ENCODE assay signal across 20 cellular contexts in genomic region chr1:109610609-109611307, GRCh38. TPM values are rescaled to one million over a fixed set of nuclear protein-coding genes. Genes with fewer than 3 reads are reported as not detected.
DNase-seq lines count a peak whose midpoint lies in the region; ATAC-seq and TF ChIP-seq lines count a peak whose summit lies in the region.
"Had no signal": no experiment of that assay in that cellular context is flagged by ENCODE, and none has a peak within 500 bp of the region (broad histone marks: within the 10 kb centered on the region; RNA-seq: fewer than 3 reads in every experiment).

No MANE protein-coding gene starts in this region.

- peak overlapping the region; percentile 75 for H3K27ac Mint-ChIP-seq in mesothelial cell of epicardium
- H3K27ac Mint-ChIP-seq: progenitor cell of endocrine pancreas had no signal

- no peaks in the 10 kb centered on the region for H3K9me3 Mint-ChIP-seq in mesothelial cell of epicardium

- in situ Hi-C loops in brain microvascular endothelial cell (cut with HindIII; ENCODE audit: low pct_ligation_motif_present, low sequenced_read_pairs): no loop called here

- no peaks in the 10 kb centered on the region for H3K27me3 ChIP-seq in brain microvascular endothelial cell (replicated peaks)
- H3K27me3 ChIP-seq: ascending aorta, BLaER1, esophagus squamous epithelium, hepatocyte had no signal

- H3K27ac ChIP-seq in brain microvascular endothelial cell: peak overlapping the region; percentile 51
- H3K27ac ChIP-seq: ascending aorta, BLaER1, esophagus squamous epithelium, hepatocyte had no signal

- no peaks in the 10 kb centered on the region for H3K36me3 ChIP-seq in brain microvascular endothelial cell (replicated peaks)
- H3K36me3 ChIP-seq: ascending aorta, BLaER1 had no signal

- no peaks in the 10 kb centered on the region for H3K27me3 Mint-ChIP-seq in mesothelial cell of epicardium (ENCODE audit: low read depth)
- H3K27me3 Mint-ChIP-seq: progenitor cell of endocrine pancreas had no signal

- H3K4me1 Mint-ChIP-seq in mesothelial cell of epicardium: no peaks in the 10 kb centered on the region

- H3K36me3 Mint-ChIP-seq in mesothelial cell of epicardium: no peaks in the 10 kb centered on the region

- no peak for TF ChIP-seq CTCF in brain microvascular endothelial cell (IDR thresholded peaks at IDR 0.05; ENCODE audit: low read depth, low read length, missing control alignments)
- no peak for TF ChIP-seq CTCF in mesothelial cell of epicardium (IDR thresholded peaks at IDR 0.05; ENCODE audit: unreplicated experiment)

- no peak overlapping the region for H3K4me3 ChIP-seq in brain microvascular endothelial cell (ENCODE audit: low read depth, low read length)
- H3K4me3 ChIP-seq: ascending aorta, BLaER1, esophagus squamous epithelium, hepatocyte had no signal

- no peak overlapping the region for H3K4me3 Mint-ChIP-seq in mesothelial cell of epicardium

- no peak for ATAC-seq in GM19351 (IDR thresholded peaks at IDR 0.05; ENCODE audit: unreplicated experiment)
- ATAC-seq: left cardiac atrium, PC-3 had no signal

- DNase-seq in EL: peak; percentile 72
- DNase-seq in M059J (ENCODE audit: low read depth): peak; percentile 77
- DNase-seq in brain microvascular endothelial cell: peak; percentile 36
- no peak for DNase-seq in mesothelial cell of epicardium (ENCODE audit: low spot score in 2 of 2, unreplicated experiment in 2 of 2)
- no peak for DNase-seq in ureter (ENCODE audit: low spot score)
- no peak for DNase-seq in activated CD4-positive, alpha-beta T cell treated with anti-CD3 and anti-CD28 coated beads for 4 hours
- DNase-seq: activated CD8-positive, alpha-beta memory T cell treated with anti-CD3 and anti-CD28 coated beads for 24 hours; activated effector memory CD4-positive, alpha-beta T cell treated with anti-CD3 and anti-CD28 coated beads, Interleukin-2, amount 50 U/mL, for 16 hours; dermis blood vessel endothelial cell; esophagus squamous epithelium; left cardiac atrium; NCI-H187 treated with DMSO at 0.1 percent for 48 hours; NCI-H524; PC-3 had no signal

RNA-seq across cellular contexts. Expression of gene GNAT2, which starts 8.7 kb away (rescaled TPM):
- total RNA-seq in M059J (2014; rRNA removed; shearing (Covaris generic)): 0.12 TPM in 1 of 2 replicates, not detected in the other
- 0.36 TPM in 1 of 3 replicates, not detected in the others for total RNA-seq in mesothelial cell of epicardium
- total RNA-seq in ureter: not detected
- total RNA-seq: ascending aorta, dermis blood vessel endothelial cell, esophagus squamous epithelium, hepatocyte, HT-29, left cardiac atrium had no signal

RNA-seq across cellular contexts. Expression of gene AMPD2, which starts 8.9 kb away (rescaled TPM):
- total RNA-seq in M059J (2014; rRNA removed; shearing (Covaris generic)): 86.0 and 106 TPM in 2 replicates
- 133 to 141 TPM (median 134 TPM) in 3 replicates for total RNA-seq in mesothelial cell of epicardium
- 45.8 TPM for total RNA-seq in ureter

RNA-seq across cellular contexts. Expression of gene GSTM4, which starts 45.1 kb away (rescaled TPM):
- 23.8 and 37.4 TPM in 2 replicates for total RNA-seq in M059J (2014; rRNA removed; shearing (Covaris generic))
- 23.4 to 24.9 TPM (median 23.7 TPM) in 3 replicates for total RNA-seq in mesothelial cell of epicardium
- total RNA-seq in ureter: 38.2 TPM

RNA-seq across cellular contexts. Expression of gene GSTM2, which starts 57.1 kb away (rescaled TPM):
- total RNA-seq in M059J (2014; rRNA removed; shearing (Covaris generic)): 10.7 and 17.4 TPM in 2 replicates
- total RNA-seq in mesothelial cell of epicardium (169 to 186 TPM (median 177 TPM) in 3 replicates), ureter (104 TPM)
- total RNA-seq: HT-29 had no signal

Comparison
In these comparisons a context has a peak if more than half of its experiments do, and no peak if none do; other contexts are left out.
1. DNase-seq: peak in EL (single experiment), M059J (single experiment) and brain microvascular endothelial cell (single experiment); none in mesothelial cell of epicardium (0 of 2), ureter (single experiment) and activated CD4-positive, alpha-beta T cell treated with anti-CD3 and anti-CD28 coated beads for 4 hours (0 of 2).